Comparison of ENCODE assay signal across 21 cellular contexts in the genomic region with DNA sequence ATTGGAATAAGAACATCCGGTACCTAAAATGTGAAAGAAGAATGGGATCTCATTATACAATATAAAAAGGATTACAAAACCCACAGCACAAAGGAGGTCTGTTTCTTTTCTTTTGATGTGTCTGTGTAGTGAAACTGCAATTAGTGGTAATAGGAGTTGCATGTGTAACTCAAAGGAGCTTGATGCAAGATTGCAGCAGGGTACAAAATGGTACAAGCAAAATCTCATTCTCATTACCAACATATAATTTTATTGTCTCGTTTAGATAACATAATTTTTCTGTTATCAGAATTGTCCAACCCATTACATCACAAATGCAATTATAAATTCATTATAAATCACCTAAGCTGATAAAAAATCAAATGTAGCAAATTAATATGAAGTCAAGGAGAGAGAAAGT.
"Had no signal": no experiment of that assay in that cellular context is flagged by ENCODE, and none has a peak within 500 bp of the region (broad histone marks: within the 10 kb centered on the region; RNA-seq: fewer than 3 reads in every experiment).

No MANE protein-coding gene starts in this region.

- H3K9me3 Mint-ChIP-seq: activated naive CD4-positive, alpha-beta T cell treated with anti-CD3 and anti-CD28 coated beads, Interleukin-2, amount 50 U/mL, for 72 hours; activated T-cell treated with anti-CD3 and anti-CD28 coated beads, Interleukin-2, amount 50 U/mL, for 72 hours; neural progenitor cell had no signal

- H3K27ac Mint-ChIP-seq: activated naive CD4-positive, alpha-beta T cell treated with anti-CD3 and anti-CD28 coated beads, Interleukin-2, amount 50 U/mL, for 72 hours; activated T-cell treated with anti-CD3 and anti-CD28 coated beads, Interleukin-2, amount 50 U/mL, for 72 hours; effector memory CD8-positive, alpha-beta T cell had no signal

- DNase-seq: activated CD4-positive, alpha-beta T cell treated with anti-CD3 and anti-CD28 coated beads for 1 hour; activated CD4-positive, alpha-beta T cell treated with anti-CD3 and anti-CD28 coated beads, Interleukin-2, amount 50 U/mL, for 4 hours; activated effector memory CD4-positive, alpha-beta T cell treated with anti-CD3 and anti-CD28 coated beads, Interleukin-2, amount 50 U/mL, for 16 hours; activated T-cell treated with anti-CD3 and anti-CD28 coated beads, Interleukin-2, amount 50 U/mL, for 72 hours; adrenal gland; cerebellar nuclear complex; cortex of kidney; effector memory CD8-positive, alpha-beta T cell; esophagus squamous epithelium; heart right ventricle; left ventricle myocardium inferior; stimulated activated CD4-positive, alpha-beta T cell treated with anti-CD3 and anti-CD28 coated beads, Interleukin-2, amount 100 ng/mL, for 24 hours; stimulated activated naive CD4-positive, alpha-beta T cell treated with Interleukin-2 at 50 U/mL for 16 hours; substantia nigra; tibial artery had no signal

- H3K36me3 Mint-ChIP-seq: activated naive CD4-positive, alpha-beta T cell treated with anti-CD3 and anti-CD28 coated beads, Interleukin-2, amount 50 U/mL, for 72 hours; neural progenitor cell had no signal

- H2AFZ ChIP-seq: neural progenitor cell had no signal

- H3K4me1 ChIP-seq: adrenal gland, breast epithelium, esophagus squamous epithelium, left ventricle myocardium inferior, prostate gland, right atrium auricular region, tibial artery had no signal

- H3K4me2 ChIP-seq: neural progenitor cell had no signal

- H3K9ac ChIP-seq: neural progenitor cell had no signal

- H3K27me3 ChIP-seq: adrenal gland, breast epithelium, esophagus squamous epithelium, neural progenitor cell, right atrium auricular region, tibial artery had no signal

- H3K36me3 ChIP-seq: adrenal gland, breast epithelium, esophagus squamous epithelium, heart right ventricle, left ventricle myocardium inferior, neural progenitor cell, prostate gland, right atrium auricular region, tibial artery had no signal

- H3K27ac ChIP-seq: breast epithelium, esophagus squamous epithelium, heart right ventricle, left ventricle myocardium inferior, neural progenitor cell, prostate gland, right atrium auricular region, tibial artery, VCaP had no signal

- H3K4me3 Mint-ChIP-seq: activated T-cell treated with anti-CD3 and anti-CD28 coated beads, Interleukin-2, amount 50 U/mL, for 72 hours; effector memory CD8-positive, alpha-beta T cell; neural progenitor cell had no signal

- H3K4me3 ChIP-seq: adrenal gland, breast epithelium, esophagus squamous epithelium, heart right ventricle, left ventricle myocardium inferior, neural progenitor cell, prostate gland, right atrium auricular region, tibial artery had no signal

- H3K9me3 ChIP-seq: adrenal gland, breast epithelium, esophagus squamous epithelium, heart right ventricle, left ventricle myocardium inferior, prostate gland, right atrium auricular region, tibial artery had no signal

- ATAC-seq: activated naive CD4-positive, alpha-beta T cell treated with anti-CD3 and anti-CD28 coated beads, Interleukin-2, amount 50 U/mL, for 72 hours; activated T-cell treated with anti-CD3 and anti-CD28 coated beads, Interleukin-2, amount 50 U/mL, for 72 hours; effector memory CD8-positive, alpha-beta T cell; heart right ventricle had no signal

- H3K27me3 Mint-ChIP-seq: effector memory CD8-positive, alpha-beta T cell had no signal
